8 cellular contexts compared by ENCODE assay signal in genomic region chr1:1692714-1693647, GRCh38. TPM values are rescaled to one million over a fixed set of nuclear protein-coding genes. Genes with fewer than 3 reads are reported as not detected.
DNase-seq lines count a peak whose midpoint lies in the region; ATAC-seq and TF ChIP-seq lines count a peak whose summit lies in the region.
"Not testable (repeated sequence)": the region's sequence is repeated elsewhere in the genome, so short reads cannot be mapped to it uniquely, and the experiment has no call there.

Gene SLC35E2B (minus strand): TSS chr1:1692795. CDS start chr1:1676699, 16,096 bp downstream.

- ATAC-seq in HG02571 (IDR thresholded peaks at IDR 0.05; ENCODE audit: unreplicated experiment) (peak; percentile 69), omental fat pad (ENCODE audit: low FRiP score) (peak; percentile 89)

- not testable (repeated sequence) for TF ChIP-seq CTCF in omental fat pad (IDR thresholded peaks at IDR 0.05)

- not testable (repeated sequence) for H3K36me3 Mint-ChIP-seq in activated naive CD4-positive, alpha-beta T cell treated with anti-CD3 and anti-CD28 coated beads for 36 hours (ENCODE audit: low read depth)

- intact Hi-C loops in activated naive CD4-positive, alpha-beta T cell treated with anti-CD3 and anti-CD28 coated beads for 36 hours (cut with micrococcal nuclease), result not testable (repeated sequence)

- peak within 1 kb of the TSS; percentile 77 for H3K9ac ChIP-seq in SK-N-MC (ENCODE audit: insufficient read length)

- H3K9me3 ChIP-seq in SK-N-MC (ENCODE audit: low read depth, low read length), result not testable (repeated sequence)

- not testable (repeated sequence) for H3K9me3 Mint-ChIP-seq in activated naive CD4-positive, alpha-beta T cell treated with anti-CD3 and anti-CD28 coated beads for 36 hours

- DNase-seq in GM04503 (ENCODE audit: low read depth), result peak; percentile 58
- peak; percentile 87 for DNase-seq in NCI-H1048 (lab: John Stamatoyannopoulos, UW)
- DNase-seq in SK-N-MC (ENCODE audit: low read depth, low spot score), result peak; percentile 45
- peak; percentile 95 for DNase-seq in activated naive CD4-positive, alpha-beta T cell treated with anti-CD3 and anti-CD28 coated beads for 36 hours
- DNase-seq in germinal center (ENCODE audit: low spot score), result peak; percentile 69
- DNase-seq in omental fat pad (ENCODE audit: low spot score), result peak; percentile 58
- peak; percentile 93 for DNase-seq in superior temporal gyrus (ENCODE audit: extremely low spot score)

- not testable (repeated sequence) for H3K27me3 Mint-ChIP-seq in activated naive CD4-positive, alpha-beta T cell treated with anti-CD3 and anti-CD28 coated beads for 36 hours (ENCODE audit: low read depth)

- H3K4me1 Mint-ChIP-seq in activated naive CD4-positive, alpha-beta T cell treated with anti-CD3 and anti-CD28 coated beads for 36 hours (ENCODE audit: low read depth), result peaks cover 14% of the 10 kb centered on the region

- peak within 1 kb of the TSS; percentile 75 for H3K4me3 ChIP-seq in SK-N-MC

- peak within 1 kb of the TSS; percentile 94 for H3K27ac Mint-ChIP-seq in activated naive CD4-positive, alpha-beta T cell treated with anti-CD3 and anti-CD28 coated beads for 36 hours

- CTCF ChIA-PET in activated naive CD4-positive, alpha-beta T cell treated with anti-CD3 and anti-CD28 coated beads for 36 hours (lab: Charles Lee), result not testable (repeated sequence)

- H3K4me3 Mint-ChIP-seq in activated naive CD4-positive, alpha-beta T cell treated with anti-CD3 and anti-CD28 coated beads for 36 hours, result peak within 1 kb of the TSS; percentile 75

- not testable (repeated sequence) for H3K36me3 ChIP-seq in SK-N-MC (ENCODE audit: insufficient read depth, low read length)

- peak within 1 kb of the TSS; percentile 97 for H3K27ac ChIP-seq in SK-N-MC

RNA-seq across cellular contexts. Expression of gene SLC35E2B, which starts in this region (rescaled TPM):
- total RNA-seq in activated naive CD4-positive, alpha-beta T cell treated with anti-CD3 and anti-CD28 coated beads for 36 hours, result 10 to 100 TPM; 21.9 to 25.6 TPM
- total RNA-seq in omental fat pad, result 10 to 100 TPM; 22.1 to 52.9 (median 36.0) TPM

Comparison
In these comparisons a context has a peak if more than half of its experiments do, and no peak if none do; other contexts are left out.
1. Peak in every context shown above with its lines: DNase-seq, ATAC-seq, H3K4me3 ChIP-seq and H3K27ac ChIP-seq.
2. DNase-seq: peak in every context shown above with its lines; median percentile 95 in activated naive CD4-positive, alpha-beta T cell treated with anti-CD3 and anti-CD28 coated beads for 36 hours; 93 in superior temporal gyrus; 87 in NCI-H1048; 69 in germinal center; 58 in GM04503; 58 in omental fat pad; 45 in SK-N-MC.